Comparison of ENCODE assay signal across 24 cellular contexts in the genomic region with DNA sequence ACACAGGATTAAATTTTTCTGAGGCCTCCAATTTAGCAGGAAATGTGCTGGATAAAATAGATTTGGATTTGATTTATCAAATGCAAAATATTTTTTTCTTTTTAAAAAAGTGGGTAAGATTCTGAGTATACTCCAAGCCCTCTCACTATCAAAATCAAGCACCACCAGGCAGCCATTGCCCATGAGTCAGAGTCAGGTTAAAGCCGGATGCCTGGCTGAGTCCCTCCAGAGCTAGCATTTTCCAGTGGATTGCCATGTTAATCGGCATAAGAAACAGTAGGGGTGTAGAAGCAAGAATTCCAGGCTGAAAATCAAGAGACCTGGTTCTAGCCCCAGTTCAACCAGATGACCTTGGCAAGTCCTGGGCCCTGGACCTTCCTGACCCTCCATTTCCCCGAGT.
A peak's percentile ranks its signal among the peaks of the same experiment; 100 is the strongest.
DNase-seq lines count a peak whose midpoint lies in the region; FAIRE-seq and TF ChIP-seq lines count a peak whose summit lies in the region.
"Had no signal": no experiment of that assay in that cellular context is flagged by ENCODE, and none has a peak within 500 bp of the region (broad histone marks: within the 10 kb centered on the region; RNA-seq: fewer than 3 reads in every experiment).

No MANE protein-coding gene starts in this region.

- intact Hi-C loops in ascending aorta (cut with DNase I) = loop anchor here (2.0 to 10.0 kb wide), 2 partner anchors 53 to 389 kb away; no protein-coding TSS in a partner anchor

- no peak for FAIRE-seq in GM19239 (lab: Jason Lieb, UNC)
- FAIRE-seq: GM18507 had no signal

- H2AFZ ChIP-seq in osteoblast (ENCODE audit: low read length) (no peak overlapping the region), hepatocyte (no peak overlapping the region)
- H2AFZ ChIP-seq: PC-9 had no signal

- H3K4me1 ChIP-seq in ascending aorta = peaks cover 3 to 6% of the 10 kb centered on the region in 2 donors
- no peaks in the 10 kb centered on the region for H3K4me1 ChIP-seq in osteoblast (ENCODE audit: insufficient read depth, low read length)
- no peaks in the 10 kb centered on the region for H3K4me1 ChIP-seq in hepatocyte (ENCODE audit: insufficient read depth)
- H3K4me1 ChIP-seq: SJCRH30 had no signal

- H4K20me1 ChIP-seq in osteoblast (ENCODE audit: insufficient read depth, low read length) (no peaks in the 10 kb centered on the region), hepatocyte (ENCODE audit: insufficient read depth, poor library complexity, severe bottlenecking) (no peaks in the 10 kb centered on the region)

- H3K9me2 ChIP-seq in hepatocyte (replicated peaks; ENCODE audit: insufficient read depth) = no peaks in the 10 kb centered on the region

- H3K9me3 ChIP-seq in ascending aorta (peaks cover 0 to 3% of the 10 kb centered on the region in 2 donors), osteoblast (ENCODE audit: low read depth, low read length) (no peaks in the 10 kb centered on the region), hepatocyte (ENCODE audit: low read depth) (no peaks in the 10 kb centered on the region)
- H3K9me3 ChIP-seq: SJCRH30 had no signal

- 93% methylated on average over 3 of the region's 3 CpGs for WGBS in hepatocyte (ENCODE audit: low lambda C conversion rate, missing lambda C conversion rate)

- peak overlapping the region; percentile 77 to 79 for H3K27ac ChIP-seq in ascending aorta
- H3K27ac ChIP-seq in osteoblast (ENCODE audit: low read depth, low read length) = no peak overlapping the region
- no peak overlapping the region for H3K27ac ChIP-seq in hepatocyte
- H3K27ac ChIP-seq: HL-60, KMS-11, PC-9, SJCRH30 had no signal

- H3K36me3 ChIP-seq in ascending aorta = no peaks in the 10 kb centered on the region
- no peaks in the 10 kb centered on the region for H3K36me3 ChIP-seq in osteoblast (ENCODE audit: insufficient read depth, low read length)
- H3K36me3 ChIP-seq in hepatocyte (replicated peaks; ENCODE audit: insufficient read depth, low read depth) = no peaks in the 10 kb centered on the region
- H3K36me3 ChIP-seq: SJCRH30 had no signal

- DNase-seq in LHCN-M2 (ENCODE audit: low read depth) (peak; percentile 43), ascending aorta (ENCODE audit: low spot score in 2 of 2) (no peak), osteoblast (ENCODE audit: insufficient read length, low spot score, missing footprints) (peak; percentile 29), GM19239 (ENCODE audit: insufficient read length, low spot score) (no peak), NCI-H1694 (lab: John Stamatoyannopoulos, UW) (no peak), hepatocyte (ENCODE audit: low spot score) (no peak), HEK293T (ENCODE audit: extremely low spot score) (no peak)
- DNase-seq: CD4-positive, CD25-positive, alpha-beta regulatory T cell; DMS153; DND-41; GOT3; NCI-H1105; NCI-H146; NCI-H2029; NCI-H446; NCI-H524 treated with DMSO at 0.1 percent for 48 hours; NCI-H774; NK-92 treated with Interleukin-12 subunit alpha and Interleukin-12 subunit beta, amount 100 ng/mL, for 24 hours; PC-9; SJCRH30; T-cell had no signal

- no peak for TF ChIP-seq CTCF in ascending aorta (IDR thresholded peaks at IDR 0.05)
- no peak for TF ChIP-seq CTCF in osteoblast (IDR thresholded peaks at IDR 0.05; ENCODE audit: extremely low read depth, low read depth, low read length)
- no peak for TF ChIP-seq CTCF in hepatocyte (IDR thresholded peaks at IDR 0.05; ENCODE audit: poor library complexity)

- no peaks in the 10 kb centered on the region for H3K79me2 ChIP-seq in osteoblast (ENCODE audit: insufficient read depth, low read length)
- no peaks in the 10 kb centered on the region for H3K79me2 ChIP-seq in hepatocyte

- H3K27me3 ChIP-seq in ascending aorta (no peaks in the 10 kb centered on the region), osteoblast (ENCODE audit: insufficient read depth, low read length) (no peaks in the 10 kb centered on the region), hepatocyte (no peaks in the 10 kb centered on the region)
- H3K27me3 ChIP-seq: SJCRH30 had no signal

- POLR2A ChIA-PET in HEK293T (lab: Yijun Ruan, JAX) = no interaction called here

- CTCF ChIA-PET in HEK293T (lab: Yijun Ruan, JAX) = no interaction called here

- no peak overlapping the region for H3K4me3 ChIP-seq in ascending aorta
- H3K4me3 ChIP-seq in osteoblast (ENCODE audit: insufficient read depth, low read length) = no peak overlapping the region
- no peak overlapping the region for H3K4me3 ChIP-seq in hepatocyte
- H3K4me3 ChIP-seq: PC-9, SJCRH30 had no signal

- H3K4me2 ChIP-seq in osteoblast (ENCODE audit: insufficient read depth, low read length) = no peak overlapping the region
- no peak overlapping the region for H3K4me2 ChIP-seq in hepatocyte
- H3K4me2 ChIP-seq: KMS-11, PC-9 had no signal

TF ChIP-seq in HEK293T, 16 proteins besides CTCF, POLR2A, EP300 and RAD21:
- TF ChIP-seq FOXM1 (IDR thresholded peaks at IDR 0.05; ENCODE audit: borderline replicate concordance) (no peak), SP1 (IDR thresholded peaks at IDR 0.05) (no peak), CTBP1 (IDR thresholded peaks at IDR 0.05; ENCODE audit: borderline replicate concordance) (no peak), NFRKB (IDR thresholded peaks at IDR 0.05) (no peak), HDGF (IDR thresholded peaks at IDR 0.05; ENCODE audit: borderline replicate concordance) (no peak), FOXK2 (IDR thresholded peaks at IDR 0.05) (no peak), BHLHE40 (IDR thresholded peaks at IDR 0.05; ENCODE audit: borderline replicate concordance) (no peak), SUZ12 (IDR thresholded peaks at IDR 0.05) (no peak), L3MBTL2 (conservative IDR thresholded peaks at IDR 0.05) (no peak), FOXA1 (IDR thresholded peaks at IDR 0.05) (no peak), ZNF384 (IDR thresholded peaks at IDR 0.05) (no peak), LEF1 (IDR thresholded peaks at IDR 0.05; ENCODE audit: borderline replicate concordance) (no peak), ELF4 (IDR thresholded peaks at IDR 0.05) (no peak), TARDBP (IDR thresholded peaks at IDR 0.05) (no peak), ARNT (IDR thresholded peaks at IDR 0.05) (no peak)
- TF ChIP-seq, protein P1, sequence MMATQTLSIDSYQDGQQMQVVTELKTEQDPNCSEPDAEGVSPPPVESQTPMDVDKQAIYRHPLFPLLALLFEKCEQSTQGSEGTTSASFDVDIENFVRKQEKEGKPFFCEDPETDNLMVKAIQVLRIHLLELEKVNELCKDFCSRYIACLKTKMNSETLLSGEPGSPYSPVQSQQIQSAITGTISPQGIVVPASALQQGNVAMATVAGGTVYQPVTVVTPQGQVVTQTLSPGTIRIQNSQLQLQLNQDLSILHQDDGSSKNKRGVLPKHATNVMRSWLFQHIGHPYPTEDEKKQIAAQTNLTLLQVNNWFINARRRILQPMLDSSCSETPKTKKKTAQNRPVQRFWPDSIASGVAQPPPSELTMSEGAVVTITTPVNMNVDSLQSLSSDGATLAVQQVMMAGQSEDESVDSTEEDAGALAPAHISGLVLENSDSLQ (IDR thresholded peaks at IDR 0.05) = no peak

Comparison
In these comparisons a context has a peak if more than half of its experiments do, and no peak if none do; other contexts are left out.
1. DNase-seq: peak in LHCN-M2 (single experiment) and osteoblast (single experiment); none in ascending aorta (0 of 2), GM19239 (single experiment), NCI-H1694 (single experiment), hepatocyte (single experiment) and HEK293T (single experiment).
2. H3K27ac ChIP-seq: peak in ascending aorta (2 of 2); none in osteoblast (single experiment) and hepatocyte (single experiment).